Comparison of ENCODE assay signal across 1 cellular context in genomic region chr3:111961461-111962269, GRCh38.
TF ChIP-seq lines count a peak whose summit lies in the region.

No MANE protein-coding gene starts in this region.

TF ChIP-seq in HepG2, 621 proteins besides CTCF, POLR2A, EP300 and RAD21:
- TF ChIP-seq, protein P1, sequence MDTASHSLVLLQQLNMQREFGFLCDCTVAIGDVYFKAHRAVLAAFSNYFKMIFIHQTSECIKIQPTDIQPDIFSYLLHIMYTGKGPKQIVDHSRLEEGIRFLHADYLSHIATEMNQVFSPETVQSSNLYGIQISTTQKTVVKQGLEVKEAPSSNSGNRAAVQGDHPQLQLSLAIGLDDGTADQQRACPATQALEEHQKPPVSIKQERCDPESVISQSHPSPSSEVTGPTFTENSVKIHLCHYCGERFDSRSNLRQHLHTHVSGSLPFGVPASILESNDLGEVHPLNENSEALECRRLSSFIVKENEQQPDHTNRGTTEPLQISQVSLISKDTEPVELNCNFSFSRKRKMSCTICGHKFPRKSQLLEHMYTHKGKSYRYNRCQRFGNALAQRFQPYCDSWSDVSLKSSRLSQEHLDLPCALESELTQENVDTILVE (CRISPR knock-in tag; IDR thresholded peaks at IDR 0.05): no peak
- TF ChIP-seq, protein P2, sequence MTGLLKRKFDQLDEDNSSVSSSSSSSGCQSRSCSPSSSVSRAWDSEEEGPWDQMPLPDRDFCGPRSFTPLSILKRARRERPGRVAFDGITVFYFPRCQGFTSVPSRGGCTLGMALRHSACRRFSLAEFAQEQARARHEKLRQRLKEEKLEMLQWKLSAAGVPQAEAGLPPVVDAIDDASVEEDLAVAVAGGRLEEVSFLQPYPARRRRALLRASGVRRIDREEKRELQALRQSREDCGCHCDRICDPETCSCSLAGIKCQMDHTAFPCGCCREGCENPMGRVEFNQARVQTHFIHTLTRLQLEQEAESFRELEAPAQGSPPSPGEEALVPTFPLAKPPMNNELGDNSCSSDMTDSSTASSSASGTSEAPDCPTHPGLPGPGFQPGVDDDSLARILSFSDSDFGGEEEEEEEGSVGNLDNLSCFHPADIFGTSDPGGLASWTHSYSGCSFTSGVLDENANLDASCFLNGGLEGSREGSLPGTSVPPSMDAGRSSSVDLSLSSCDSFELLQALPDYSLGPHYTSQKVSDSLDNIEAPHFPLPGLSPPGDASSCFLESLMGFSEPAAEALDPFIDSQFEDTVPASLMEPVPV (CRISPR knock-in tag; IDR thresholded peaks at IDR 0.05): no peak
- TF ChIP-seq ZNF562 (CRISPR knock-in tag; IDR thresholded peaks at IDR 0.05; ENCODE audit: borderline replicate concordance) (no peak), ZNF543 (CRISPR knock-in tag; IDR thresholded peaks at IDR 0.05) (no peak), SIX1 (CRISPR knock-in tag; IDR thresholded peaks at IDR 0.05; ENCODE audit: borderline replicate concordance) (no peak), ZNF652 (CRISPR knock-in tag; IDR thresholded peaks at IDR 0.05; ENCODE audit: borderline replicate concordance, low read depth) (no peak), ZFP82 (CRISPR knock-in tag; IDR thresholded peaks at IDR 0.05; ENCODE audit: borderline replicate concordance) (no peak), CHD4 (IDR thresholded peaks at IDR 0.05; ENCODE audit: borderline replicate concordance, low read length) (no peak), KAT7 (CRISPR knock-in tag; IDR thresholded peaks at IDR 0.05; ENCODE audit: borderline replicate concordance) (no peak), ZNF207 (IDR thresholded peaks at IDR 0.05; ENCODE audit: borderline replicate concordance) (no peak)
